18 cellular contexts compared by ENCODE assay signal in genomic region chr17:19000531-19001011, GRCh38. TPM values are rescaled to one million over a fixed set of nuclear protein-coding genes. Genes with fewer than 3 reads are reported as not detected.
A peak's percentile ranks its signal among the peaks of the same experiment; 100 is the strongest.
DNase-seq lines count a peak whose midpoint lies in the region; ATAC-seq and TF ChIP-seq lines count a peak whose summit lies in the region.
"Had no signal": no experiment of that assay in that cellular context is flagged by ENCODE, and none has a peak within 500 bp of the region (broad histone marks: within the 10 kb centered on the region; RNA-seq: fewer than 3 reads in every experiment).

No MANE protein-coding gene starts in this region.

- no peaks in the 10 kb centered on the region for H3K9me3 ChIP-seq in esophagus (ENCODE audit: control insufficient read depth in 2 of 2, insufficient read depth in 1 of 2, low read depth in 1 of 2, low read length in 1 of 2)
- no peaks in the 10 kb centered on the region for H3K9me3 ChIP-seq in neural progenitor cell (ENCODE audit: low read depth)
- H3K9me3 ChIP-seq: prostate gland had no signal

- H3K4me2 ChIP-seq in neural progenitor cell: no peak overlapping the region

- H3K4me3 Mint-ChIP-seq in neural progenitor cell: no peak overlapping the region
- H3K4me3 Mint-ChIP-seq: activated CD4-positive, alpha-beta T cell treated with anti-CD3 and anti-CD28 coated beads for 36 hours had no signal

- H3K4me1 ChIP-seq in esophagus (ENCODE audit: control insufficient read depth in 2 of 2, insufficient read depth in 2 of 2, low read length in 1 of 2): peaks cover 4 to 43% of the 10 kb centered on the region in 2 donors
- peaks cover 24% of the 10 kb centered on the region for H3K4me1 ChIP-seq in neural progenitor cell
- H3K4me1 ChIP-seq: prostate gland had no signal

- H3K36me3 ChIP-seq in esophagus (ENCODE audit: control insufficient read depth in 2 of 2, insufficient read depth in 2 of 2, low read length in 1 of 2) (peaks cover 7 to 19% of the 10 kb centered on the region in 2 donors), neural progenitor cell (no peaks in the 10 kb centered on the region), H7 (replicated peaks; ENCODE audit: control insufficient read depth, insufficient read depth, low read length) (peaks cover 20% of the 10 kb centered on the region)
- H3K36me3 ChIP-seq: prostate gland had no signal

- H3K4me1 Mint-ChIP-seq in neural progenitor cell: peaks cover 3% of the 10 kb centered on the region

- peak overlapping the region; percentile 30 to 66 for H3K4me3 ChIP-seq in esophagus (ENCODE audit: low read depth in 1 of 2, low read length in 2 of 2)
- no peak overlapping the region for H3K4me3 ChIP-seq in neural progenitor cell
- H3K4me3 ChIP-seq in H7 (ENCODE audit: insufficient read depth, low read depth, low read length): no peak overlapping the region
- H3K4me3 ChIP-seq: prostate gland, SK-N-MC had no signal

- no peak for ATAC-seq in GM18909 (IDR thresholded peaks at IDR 0.05; ENCODE audit: poor library complexity, unreplicated experiment)
- ATAC-seq: activated CD4-positive, alpha-beta T cell treated with anti-CD3 and anti-CD28 coated beads for 36 hours; stimulated activated naive CD8-positive, alpha-beta T cell treated with anti-CD3 and anti-CD28 coated beads, Interleukin-15, Interleukin-2, amounts not matched to agents 100 U/mL and 50 U/mL, for 24 hours had no signal

- no peak overlapping the region for H2AFZ ChIP-seq in neural progenitor cell (replicated peaks)

- peaks cover 6% of the 10 kb centered on the region for H3F3A ChIP-seq in neural progenitor cell (ENCODE audit: low read depth)

- H3K79me2 ChIP-seq in neural progenitor cell (ENCODE audit: low read depth): peaks cover 37% of the 10 kb centered on the region

- peaks cover 5% of the 10 kb centered on the region for H3K9me3 Mint-ChIP-seq in neural progenitor cell

- no peaks in the 10 kb centered on the region for H3K27me3 ChIP-seq in esophagus (ENCODE audit: control insufficient read depth in 1 of 2, insufficient read depth in 2 of 2, low read length in 2 of 2)
- H3K27me3 ChIP-seq in neural progenitor cell: no peaks in the 10 kb centered on the region
- no peaks in the 10 kb centered on the region for H3K27me3 ChIP-seq in H7 (ENCODE audit: control insufficient read depth, insufficient read depth, low read length)

- 52 to 67% methylated on average over 13 of the region's 13 CpGs for WGBS in esophagus, 2 donors

- H3K27ac ChIP-seq in esophagus (ENCODE audit: low read depth in 2 of 2, low read length in 1 of 2) (peak overlapping the region; percentile 93 to 98), neural progenitor cell (no peak overlapping the region)
- H3K27ac ChIP-seq: prostate gland, SK-N-MC had no signal

- no peak overlapping the region for H3K9ac ChIP-seq in neural progenitor cell

- H3K27ac Mint-ChIP-seq in neural progenitor cell: no peak overlapping the region
- H3K27ac Mint-ChIP-seq: activated CD4-positive, alpha-beta T cell treated with anti-CD3 and anti-CD28 coated beads for 36 hours had no signal

- peaks cover 40% of the 10 kb centered on the region for H4K20me1 ChIP-seq in neural progenitor cell (ENCODE audit: low read depth)

- peaks cover 8% of the 10 kb centered on the region for H3K27me3 Mint-ChIP-seq in neural progenitor cell (ENCODE audit: insufficient read depth, low read depth)
- H3K27me3 Mint-ChIP-seq: activated CD4-positive, alpha-beta T cell treated with anti-CD3 and anti-CD28 coated beads for 36 hours; CD4-positive, CD25-positive, alpha-beta regulatory T cell had no signal

- peak; percentile 88 for DNase-seq in Daoy (ENCODE audit: low read depth)
- peak; percentile 82 for DNase-seq in RKO (ENCODE audit: low spot score)
- peak; percentile 13 for DNase-seq in neural progenitor cell (ENCODE audit: low spot score)
- no peak for DNase-seq in NCI-H1417 treated with DMSO at 0.1 percent for 48 hours (lab: John Stamatoyannopoulos, UW)
- no peak for DNase-seq in H7
- DNase-seq in NAMALWA (ENCODE audit: low spot score): no peak
- DNase-seq: activated CD4-positive, alpha-beta T cell treated with anti-CD3 and anti-CD28 coated beads for 36 hours; CD4-positive, CD25-positive, alpha-beta regulatory T cell; central memory CD4-positive, alpha-beta T cell; islet precursor cell; NCI-H1417; NCI-H526 treated with DMSO at 0.1 percent for 48 hours; stimulated activated CD4-positive, alpha-beta T cell treated with anti-CD3 and anti-CD28 coated beads, Interleukin-4, amount 100 ng/mL, for 24 hours; stimulated activated naive CD8-positive, alpha-beta T cell treated with anti-CD3 and anti-CD28 coated beads, Interleukin-15, Interleukin-2, amounts not matched to agents 100 U/mL and 50 U/mL, for 24 hours had no signal

- TF ChIP-seq CTCF in neural progenitor cell (IDR thresholded peaks at IDR 0.05): no peak

- H3K36me3 Mint-ChIP-seq in neural progenitor cell: no peaks in the 10 kb centered on the region

RNA-seq across cellular contexts. Expression of gene FAM83G, which starts 4.0 kb away (rescaled TPM):
- 15.1 and 20.2 TPM in 2 replicates for total RNA-seq in Daoy (2014; rRNA removed; shearing (Covaris generic))
- 10 to 100 TPM; 33.2 to 37.1 TPM for polyA plus RNA-seq in esophagus
- total RNA-seq in neural progenitor cell (ENCODE audit: low replicate concordance): 9.9 and 24.3 TPM in 2 replicates
- 40.6 and 44.8 TPM in 2 replicates for total RNA-seq in H7 (2014; rRNA removed; shearing (Covaris generic))

RNA-seq across cellular contexts. Expression of gene GRAP, which starts 46.2 kb away (rescaled TPM):
- total RNA-seq in Daoy (2014; rRNA removed; shearing (Covaris generic)): not detected in 2 replicates
- 1 to 10 TPM; 1.2 to 1.3 TPM for polyA plus RNA-seq in esophagus
- total RNA-seq in neural progenitor cell (ENCODE audit: low replicate concordance): 0.46 TPM in 1 of 2 replicates, not detected in the other
- 0.15 and 0.66 TPM in 2 replicates for total RNA-seq in H7 (2014; rRNA removed; shearing (Covaris generic))

RNA-seq across cellular contexts. Expression of gene SLC5A10, which starts 48.6 kb away (rescaled TPM):
- total RNA-seq in Daoy (2014; rRNA removed; shearing (Covaris generic)): 0.06 TPM in 1 of 2 replicates, not detected in the other
- under 1 TPM; 0.36 to 0.49 TPM for polyA plus RNA-seq in esophagus
- total RNA-seq in neural progenitor cell (ENCODE audit: low replicate concordance): not detected in 2 replicates
- not detected in 2 replicates for total RNA-seq in H7 (2014; rRNA removed; shearing (Covaris generic))
- total RNA-seq: activated CD4-positive, alpha-beta T cell treated with anti-CD3 and anti-CD28 coated beads for 36 hours; CD4-positive, CD25-positive, alpha-beta regulatory T cell; prostate gland had no signal

Comparison
In these comparisons a context has a peak if more than half of its experiments do, and no peak if none do; other contexts are left out.
1. DNase-seq: peak in Daoy (single experiment), RKO (single experiment) and neural progenitor cell (single experiment); none in NCI-H1417 treated with DMSO at 0.1 percent for 48 hours (single experiment), H7 (single experiment) and NAMALWA (single experiment).
2. H3K4me3 ChIP-seq: peak in esophagus (2 of 2); none in neural progenitor cell (single experiment) and H7 (single experiment).